12 cellular contexts compared by ENCODE assay signal in genomic region chr7:112866424-112866823, GRCh38.
A peak's percentile ranks its signal among the peaks of the same experiment; 100 is the strongest.
DNase-seq lines count a peak whose midpoint lies in the region; ATAC-seq and TF ChIP-seq lines count a peak whose summit lies in the region.
"Had no signal": no experiment of that assay in that cellular context is flagged by ENCODE, and none has a peak within 500 bp of the region (broad histone marks: within the 10 kb centered on the region; RNA-seq: fewer than 3 reads in every experiment).

No MANE protein-coding gene starts in this region.

- peaks cover 0 to 1% (median 0%) of the 10 kb centered on the region in 3 donors for H3K27me3 Mint-ChIP-seq in immature natural killer cell (ENCODE audit: low read depth in 3 of 3)

- BruUV-seq in A673 (replicated peaks; lab: Mats Ljungman, UMichigan), result no TSS peak

- H3K4me3 ChIP-seq in A673 (ENCODE audit: low read depth, low read length, poor library complexity, severe bottlenecking), result no peak overlapping the region
- H3K4me3 ChIP-seq: SK-N-MC had no signal

- H3K4me1 Mint-ChIP-seq in immature natural killer cell, result peaks cover 17 to 20% of the 10 kb centered on the region in 2 donors

- H3K27ac ChIP-seq in A673 (ENCODE audit: low read depth, low read length, poor library complexity, severe bottlenecking), result no peak overlapping the region
- H3K27ac ChIP-seq: epithelial cell of prostate, SK-N-MC had no signal

- intact Hi-C loops in A673 (cut with micrococcal nuclease; ENCODE audit: unreplicated experiment), result no loop called here

- H3K4me3 Mint-ChIP-seq in immature natural killer cell, result peak overlapping the region; percentile 54 to 66 (median 57)

- no peaks in the 10 kb centered on the region for H3K9me3 Mint-ChIP-seq in immature natural killer cell

- POLR2A ChIA-PET in A673 (lab: Charles Lee; ENCODE audit: low non-redundant PET), result no interaction called here

- TF ChIP-seq CTCF in A673 (conservative IDR thresholded peaks at IDR 0.05; ENCODE audit: low read depth, low read length), result no peak

- DNase-seq in immature natural killer cell, result peak in 2 of 3 donors; percentile 4 to 14
- DNase-seq in A673 (ENCODE audit: low spot score), result no peak
- no peak for DNase-seq in EL
- no peak for DNase-seq in SHP77 treated with DMSO at 0.1 percent for 48 hours (lab: John Stamatoyannopoulos, UW)
- no peak for DNase-seq in NCI-H82 treated with DMSO at 0.1 percent for 48 hours (lab: John Stamatoyannopoulos, UW; ENCODE audit: unreplicated experiment)
- DNase-seq: activated gamma-delta T cell treated with Interleukin-2 at 50 U/mL for 16 hours, Kasumi-1 had no signal

- CTCF ChIA-PET in A673 (lab: Charles Lee), result interaction anchor here (0.7 kb wide), 1 partner anchor 316 kb away, joined by 3 read pairs; no protein-coding TSS in a partner anchor

- no peaks in the 10 kb centered on the region for H3K27me3 ChIP-seq in A673 (replicated peaks; ENCODE audit: insufficient read depth, low read depth, low read length, poor library complexity)

- H3K4me1 ChIP-seq in A673 (ENCODE audit: insufficient read depth, low read length, poor library complexity, severe bottlenecking), result no peaks in the 10 kb centered on the region

- H3K9me3 ChIP-seq in A673 (ENCODE audit: low read depth, low read length, poor library complexity, severe bottlenecking), result no peaks in the 10 kb centered on the region

- H3K36me3 Mint-ChIP-seq in immature natural killer cell, result no peaks in the 10 kb centered on the region

- peak overlapping the region; percentile 32 to 85 (median 76) for H3K27ac Mint-ChIP-seq in immature natural killer cell

- ATAC-seq in GM18502 (IDR thresholded peaks at IDR 0.05; ENCODE audit: poor library complexity, unreplicated experiment), result peak; percentile 99
- ATAC-seq in GM19455 (IDR thresholded peaks at IDR 0.05; ENCODE audit: unreplicated experiment), result peak; percentile 94
- peak; percentile 99 for ATAC-seq in HG03066 (IDR thresholded peaks at IDR 0.05; ENCODE audit: low read depth, unreplicated experiment)

- H3K36me3 ChIP-seq in A673 (ENCODE audit: insufficient read depth, low read length, poor library complexity, severe bottlenecking), result no peaks in the 10 kb centered on the region

Comparison
In these comparisons a context has a peak if more than half of its experiments do, and no peak if none do; other contexts are left out.
1. DNase-seq: peak in immature natural killer cell (2 of 3); none in A673 (single experiment), EL (single experiment), SHP77 treated with DMSO at 0.1 percent for 48 hours (single experiment) and NCI-H82 treated with DMSO at 0.1 percent for 48 hours (single experiment).
2. Peak in every context shown above with its lines, with median percentiles within 50 percentile points of each other: ATAC-seq.